In genomic region chr4:2768921-2769336, GRCh38 we compare ENCODE assay signal across 1 cellular context.
TF ChIP-seq lines count a peak whose summit lies in the region.

No MANE protein-coding gene starts in this region.

TF ChIP-seq in GM23338, 12 proteins besides CTCF, POLR2A, EP300 and RAD21 (continued from another document):
- TF ChIP-seq ZNF462 (CRISPR knock-in tag; IDR thresholded peaks at IDR 0.05) (no peak), ZNF114 (CRISPR knock-in tag; IDR thresholded peaks at IDR 0.05) (no peak)
